In the genomic region with DNA sequence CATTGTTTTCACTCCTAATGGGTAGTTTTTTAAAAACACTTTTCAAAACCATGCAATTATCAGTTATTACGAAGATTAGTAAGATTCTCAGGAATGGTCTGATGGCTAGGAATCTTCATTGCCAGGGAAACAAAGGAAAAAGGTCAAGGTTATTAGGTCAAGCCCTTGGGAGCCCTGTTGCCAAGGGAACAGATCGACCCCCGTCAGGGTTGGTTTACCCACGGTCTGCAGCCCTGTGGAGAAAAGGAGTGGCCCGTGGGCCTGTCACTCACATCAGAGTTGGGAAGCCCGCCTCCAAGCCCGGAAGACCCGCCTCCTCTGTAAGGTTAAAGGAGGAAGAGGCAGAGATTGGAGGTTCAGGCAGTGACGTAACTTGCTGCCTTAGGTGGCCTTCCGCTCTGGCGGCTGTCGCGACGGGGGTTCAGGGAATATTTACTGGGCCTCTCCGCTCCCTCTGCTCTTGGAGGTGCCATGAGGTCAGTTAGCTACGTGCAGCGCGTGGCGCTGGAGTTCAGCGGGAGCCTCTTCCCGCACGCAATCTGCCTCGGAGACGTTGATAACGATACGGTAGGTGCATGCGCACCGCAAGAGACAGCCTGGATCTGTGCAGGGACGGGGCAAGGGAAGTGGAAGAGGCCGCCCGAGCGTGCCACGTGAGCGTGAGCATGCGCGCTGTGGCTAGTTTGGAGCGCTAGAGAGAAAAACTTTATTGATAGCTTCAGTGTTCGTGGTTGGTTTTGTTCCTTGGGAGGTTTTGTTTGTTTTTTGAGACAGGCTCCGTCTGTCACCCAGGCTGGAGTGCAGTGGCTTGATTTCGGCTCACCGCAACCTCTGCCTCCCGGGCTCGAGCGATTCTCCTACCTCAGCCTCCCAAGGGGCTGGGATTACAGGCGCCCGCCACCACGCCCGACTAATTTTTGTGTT, we compare ENCODE assay signal across 8 cellular contexts. TPM values are rescaled to one million over a fixed set of nuclear protein-coding genes. Genes with fewer than 3 reads are reported as not detected.
DNase-seq lines count a peak whose midpoint lies in the region; ATAC-seq, FAIRE-seq and TF ChIP-seq lines count a peak whose summit lies in the region.

Gene ITFG2, plus strand, starts transcription at position 379 of the 924 bp plus-strand sequence. Its CDS starts 93 bp downstream, at position 472.

- H3K4ac ChIP-seq in H1 (replicated peaks; ENCODE audit: insufficient read length, low read depth, low read length), result no peak within 1 kb of the TSS

- H4K5ac ChIP-seq in H1 (ENCODE audit: insufficient read length, low read depth, low read length), result peak within 1 kb of the TSS; percentile 91

- peak; percentile 94 for ATAC-seq in GM21381 (IDR thresholded peaks at IDR 0.05; ENCODE audit: unreplicated experiment)
- peak; percentile 96 for ATAC-seq in activated CD8-positive, alpha-beta memory T cell treated with anti-CD3 and anti-CD28 coated beads, Interleukin-2, amount 10 ng/mL, durations not matched to agents 7 days and 5 days
- ATAC-seq in memory B cell (ENCODE audit: low read depth), result peak; percentile 92

- H2BK15ac ChIP-seq in H1 (ENCODE audit: low read length), result peak within 1 kb of the TSS; percentile 34

- peak within 1 kb of the TSS; percentile 96 for H3K27ac Mint-ChIP-seq in Caco-2 (ENCODE audit: unreplicated experiment)
- H3K27ac Mint-ChIP-seq in activated CD8-positive, alpha-beta memory T cell treated with anti-CD3 and anti-CD28 coated beads, Interleukin-2, amount 10 ng/mL, durations not matched to agents 7 days and 5 days, result peak within 1 kb of the TSS; percentile 98
- H3K27ac Mint-ChIP-seq in memory B cell, result peak within 1 kb of the TSS; percentile 98

- TF ChIP-seq CTCF in Caco-2 (IDR thresholded peaks at IDR 0.05; ENCODE audit: insufficient read depth in 1 of 2, low read depth in 1 of 2, low read length in 1 of 2, severe bottlenecking in 1 of 2, unreplicated experiment in 1 of 2) (no peak), H1 (IDR thresholded peaks at IDR 0.05; ENCODE audit: control extremely low read depth in 1 of 3, insufficient read depth in 1 of 3, low read depth in 1 of 3, low read length in 3 of 3) (no peak)

- peak within 1 kb of the TSS; percentile 99 for H3K18ac ChIP-seq in H1 (ENCODE audit: extremely low read depth, low read length)

- H2BK120ac ChIP-seq in H1 (replicated peaks; ENCODE audit: low read depth, low read length), result peak within 1 kb of the TSS; percentile 18

- no peaks in the 10 kb centered on the region; the same call in 1 of the 2 replicates for H3K79me1 ChIP-seq in H1 (ENCODE audit: low read depth, low read length)

- H3K27me3 Mint-ChIP-seq in Caco-2 (ENCODE audit: insufficient read depth, unreplicated experiment), result no peaks in the 10 kb centered on the region
- H3K27me3 Mint-ChIP-seq in activated CD8-positive, alpha-beta memory T cell treated with anti-CD3 and anti-CD28 coated beads, Interleukin-2, amount 10 ng/mL, durations not matched to agents 7 days and 5 days, result no peaks in the 10 kb centered on the region
- no peaks in the 10 kb centered on the region for H3K27me3 Mint-ChIP-seq in memory B cell

- H3K4me3 Mint-ChIP-seq in Caco-2 (ENCODE audit: unreplicated experiment), result peak within 1 kb of the TSS; percentile 91
- H3K4me3 Mint-ChIP-seq in activated CD8-positive, alpha-beta memory T cell treated with anti-CD3 and anti-CD28 coated beads, Interleukin-2, amount 10 ng/mL, durations not matched to agents 7 days and 5 days, result peak within 1 kb of the TSS; percentile 99
- peak within 1 kb of the TSS; percentile 100 for H3K4me3 Mint-ChIP-seq in memory B cell

- H3K9me3 ChIP-seq in Caco-2 (no peaks in the 10 kb centered on the region), NT2/D1 (ENCODE audit: insufficient read depth, low read length) (no peaks in the 10 kb centered on the region), H1 (ENCODE audit: insufficient read depth in 2 of 2, low read depth in 1 of 2, low read length in 1 of 2) (no peaks in the 10 kb centered on the region)

- H2BK12ac ChIP-seq in H1 (ENCODE audit: low read depth, low read length), result peak within 1 kb of the TSS; percentile 76; the same call in 1 of the 2 replicates

- peak in 1 of 2 experiments; percentile 37; a peak in 1 of 3 replicates for TF ChIP-seq EP300 in H1 (IDR thresholded peaks at IDR 0.05; ENCODE audit: borderline replicate concordance in 1 of 2, low read depth in 2 of 2, low read length in 2 of 2)

- no peaks in the 10 kb centered on the region for H3K27me3 ChIP-seq in Caco-2 (replicated peaks; ENCODE audit: control insufficient read depth, insufficient read depth, low read length)
- H3K27me3 ChIP-seq in NT2/D1 (ENCODE audit: insufficient read depth, insufficient read length), result no peaks in the 10 kb centered on the region
- H3K27me3 ChIP-seq in H1 (replicated peaks in 1 of 4; ENCODE audit: control insufficient read depth in 3 of 4, extremely low read depth in 1 of 4, insufficient read depth in 3 of 4, low read length in 3 of 4), result no peaks in the 10 kb centered on the region

- peak within 1 kb of the TSS; percentile 95 for H4K91ac ChIP-seq in H1 (replicated peaks; ENCODE audit: insufficient read length, low read length)

- no peak within 1 kb of the TSS for H3K14ac ChIP-seq in H1 (ENCODE audit: insufficient read length)

- peak within 1 kb of the TSS; percentile 100 for H2BK5ac ChIP-seq in H1 (ENCODE audit: low read depth, low read length)

- peaks cover 0 to 26% of the 10 kb centered on the region in 2 experiments; a peak in 2 of 4 replicates for H3K79me2 ChIP-seq in H1 (ENCODE audit: control insufficient read depth in 1 of 2, insufficient read depth in 2 of 2, low read length in 2 of 2)

- H4K20me1 ChIP-seq in H1 (replicated peaks in 1 of 2; ENCODE audit: control insufficient read depth in 1 of 2, insufficient read depth in 2 of 2, low read length in 2 of 2), result no peaks in the 10 kb centered on the region

- TSS peak; percentile 77 for BruUV-seq in Caco-2 (replicated peaks; lab: Mats Ljungman, UMichigan)

- H3K9me3 Mint-ChIP-seq in Caco-2 (ENCODE audit: unreplicated experiment) (no peaks in the 10 kb centered on the region), memory B cell (no peaks in the 10 kb centered on the region)
- no peaks in the 10 kb centered on the region for H3K9me3 Mint-ChIP-seq in activated CD8-positive, alpha-beta memory T cell treated with anti-CD3 and anti-CD28 coated beads, Interleukin-2, amount 10 ng/mL, durations not matched to agents 7 days and 5 days (ENCODE audit: low read depth)

- no peak for TF ChIP-seq RAD21 in H1 (IDR thresholded peaks at IDR 0.05 in 1 of 2, conservative IDR thresholded peaks at IDR 0.05 in 1 of 2; ENCODE audit: low read depth in 2 of 2, low read length in 2 of 2)

- 1% methylated on average over 48 of the region's 48 CpGs; no CpG with 5 or more reads in 1 of the 2 experiments for WGBS in H1 (ENCODE audit: extremely low coverage in 1 of 2, insufficient coverage in 1 of 2, insufficient read length in 1 of 2, insufficient replicate concordance in 2 of 2, low coverage in 1 of 2, low lambda C conversion rate in 2 of 2, missing lambda C conversion rate in 1 of 2), 2 experiments

- CTCF ChIA-PET in Caco-2 (lab: Charles Lee), result interaction anchor here (0.6 to 2.0 kb wide), 8 partner anchors 16 to 132 kb away, joined by 3 to 11 read pairs (median 4); partner anchors contain the start of genes FOXM1 and RHNO1
- CTCF ChIA-PET in activated CD8-positive, alpha-beta memory T cell treated with anti-CD3 and anti-CD28 coated beads, Interleukin-2, amount 10 ng/mL, durations not matched to agents 7 days and 5 days (lab: Charles Lee), result interaction anchor here (1.0 to 3.4 kb wide), 8 partner anchors 8 to 130 kb away, joined by 3 to 10 read pairs (median 4); partner anchors contain the start of gene FKBP4
- CTCF ChIA-PET in H1 (lab: Charles Lee; ENCODE audit: partially characterized antibody), result interaction anchor here (0.6 to 3.4 kb wide), 18 partner anchors 12 to 258 kb away, joined by 3 to 19 read pairs (median 4); partner anchors contain the start of genes NRIP2 and TEX52

- H3K36me3 Mint-ChIP-seq in Caco-2 (ENCODE audit: insufficient read depth, unreplicated experiment) (peaks cover 56% of the 10 kb centered on the region), memory B cell (peaks cover 6% of the 10 kb centered on the region)
- H3K36me3 Mint-ChIP-seq in activated CD8-positive, alpha-beta memory T cell treated with anti-CD3 and anti-CD28 coated beads, Interleukin-2, amount 10 ng/mL, durations not matched to agents 7 days and 5 days, result peaks cover 3% of the 10 kb centered on the region

- TF ChIP-seq POLR2A in H1 (IDR thresholded peaks at IDR 0.05; ENCODE audit: control extremely low read depth in 1 of 2, low read depth in 2 of 2, low read length in 2 of 2), result peak; percentile 91 to 99

- peak; percentile 83 for FAIRE-seq in H1 (lab: Jason Lieb, UNC)

- H2AFZ ChIP-seq in H1 (ENCODE audit: low read length), result peak within 1 kb of the TSS; percentile 92

- no peak within 1 kb of the TSS for H2BK20ac ChIP-seq in H1 (ENCODE audit: low read length)

- peak within 1 kb of the TSS; percentile 73 for H3K56ac ChIP-seq in H1 (replicated peaks; ENCODE audit: insufficient read length, low read depth, low read length)

- no peak within 1 kb of the TSS; the same call in 1 of the 2 replicates for H2AK5ac ChIP-seq in H1 (ENCODE audit: low read depth, low read length)

- H3K23ac ChIP-seq in H1 (ENCODE audit: insufficient read length), result no peak within 1 kb of the TSS

- POLR2A ChIA-PET in Caco-2 (lab: Charles Lee), result interaction anchor here (0.6 to 1.5 kb wide), 4 partner anchors 16 to 88 kb away, joined by 3 to 10 read pairs (median 6); partner anchors contain the start of gene FKBP4
- POLR2A ChIA-PET in H1 (lab: Charles Lee; ENCODE audit: partially characterized antibody), result interaction anchor here (0.6 to 6.4 kb wide), 22 partner anchors 9 to 151 kb away, joined by 3 to 54 read pairs (median 4); partner anchors contain the start of genes FKBP4, NRIP2, TEAD4 and TEX52

- DNase-seq in Caco-2, result peak; percentile 99 to 100
- DNase-seq in HUDEP-2 (lab: John Stamatoyannopoulos, UW; ENCODE audit: unreplicated experiment in 76 of 76), result peak; percentile 25 to 99 (median 95)
- DNase-seq in NT2/D1 (ENCODE audit: low read depth, low spot score), result peak; percentile 100
- DNase-seq in activated CD8-positive, alpha-beta memory T cell treated with anti-CD3 and anti-CD28 coated beads, Interleukin-2, amount 10 ng/mL, durations not matched to agents 7 days and 5 days, result peak; percentile 99
- peak; percentile 96 for DNase-seq in H1 (ENCODE audit: low read depth in 1 of 2, low spot score in 2 of 2)
- DNase-seq in memory B cell (ENCODE audit: low spot score in 2 of 2), result peak; percentile 89 to 91
- DNase-seq in stimulated activated CD8-positive, alpha-beta memory T cell treated with anti-CD3 and anti-CD28 coated beads, Interleukin-12 subunit alpha, Interleukin-12 subunit beta, amount 100 ng/mL, for 24 hours (ENCODE audit: extremely low read depth), result peak; percentile 92

- 0 out of 2 replicates have a peak, but pooled peaks cover 3% of the 10 kb centered on the region for H3K23me2 ChIP-seq in H1 (ENCODE audit: low read depth, low read length)

- H3K36me3 ChIP-seq in Caco-2 (ENCODE audit: control insufficient read depth, insufficient read depth, low read length), result no peaks in the 10 kb centered on the region
- H3K36me3 ChIP-seq in NT2/D1 (ENCODE audit: insufficient read depth, insufficient read length, low read length), result peaks cover 34% of the 10 kb centered on the region
- H3K36me3 ChIP-seq in H1 (ENCODE audit: control insufficient read depth in 2 of 4, insufficient read depth in 4 of 4, low read length in 3 of 4), result no peaks in the 10 kb centered on the region; a peak in 2 of 8 replicates

- H3K4me3 ChIP-seq in Caco-2 (ENCODE audit: low read depth, low read length), result peak within 1 kb of the TSS; percentile 76
- peak within 1 kb of the TSS; percentile 96 for H3K4me3 ChIP-seq in NT2/D1 (ENCODE audit: insufficient read length, low read depth)
- peak within 1 kb of the TSS; percentile 52 to 94 (median 72) for H3K4me3 ChIP-seq in H1 (ENCODE audit: extremely low read depth in 1 of 4, insufficient read depth in 2 of 4, low read depth in 3 of 4, low read length in 4 of 4)

- H3K27ac ChIP-seq in H1 (ENCODE audit: low read depth, low read length), result peak within 1 kb of the TSS; percentile 97

- peak within 1 kb of the TSS; percentile 55 to 68 for H3K4me2 ChIP-seq in H1 (ENCODE audit: insufficient read depth in 1 of 2, low read depth in 2 of 2, low read length in 2 of 2)

- peak within 1 kb of the TSS; percentile 99 for H3K9ac ChIP-seq in NT2/D1 (ENCODE audit: insufficient read length, low read depth)
- H3K9ac ChIP-seq in H1 (replicated peaks in 1 of 4; ENCODE audit: extremely low read depth in 1 of 4, low read depth in 3 of 4, low read length in 3 of 4), result peak within 1 kb of the TSS; percentile 86 to 99 (median 94)

- intact Hi-C loops in Caco-2 (cut with micrococcal nuclease; ENCODE audit: unreplicated experiment), result loop anchor here (1.0 to 2.0 kb wide), 5 partner anchors 16 to 146 kb away; partner anchors contain the start of genes FOXM1, RHNO1 and TULP3

- H4K8ac ChIP-seq in H1 (ENCODE audit: extremely low read depth, insufficient read depth, low read length), result peak within 1 kb of the TSS; percentile 98; the same call in 1 of the 2 replicates

- peaks cover 6% of the 10 kb centered on the region for H3K4me1 Mint-ChIP-seq in Caco-2 (ENCODE audit: low read depth, unreplicated experiment)
- peaks cover 25% of the 10 kb centered on the region for H3K4me1 Mint-ChIP-seq in activated CD8-positive, alpha-beta memory T cell treated with anti-CD3 and anti-CD28 coated beads, Interleukin-2, amount 10 ng/mL, durations not matched to agents 7 days and 5 days
- peaks cover 11% of the 10 kb centered on the region for H3K4me1 Mint-ChIP-seq in memory B cell

- H3K4me1 ChIP-seq in Caco-2 (peaks cover 8% of the 10 kb centered on the region; the same call in 1 of the 2 replicates), NT2/D1 (ENCODE audit: insufficient read depth, insufficient read length) (no peaks in the 10 kb centered on the region), H1 (replicated peaks in 1 of 4; ENCODE audit: control insufficient read depth in 3 of 4, insufficient read depth in 4 of 4, low read length in 3 of 4) (peaks cover 0 to 3% (median 0%) of the 10 kb centered on the region in 4 experiments; a peak in 3 of 7 replicates)

RNA-seq across cellular contexts. Expression of gene ITFG2, which starts in this region (rescaled TPM):
- 52.6 and 58.5 TPM in 2 replicates for total RNA-seq in Caco-2 (2022)
- total RNA-seq in activated CD8-positive, alpha-beta memory T cell treated with anti-CD3 and anti-CD28 coated beads, Interleukin-2, amount 10 ng/mL, durations not matched to agents 7 days and 5 days, result 10 to 100 TPM; 28.8 to 34.9 TPM
- 22.9 and 23.0 TPM in 2 replicates for total RNA-seq in H1 (2021; fragmentation: NEBNext Ultra II Directional; extraction: Animal tissue kit (Norgen Biotek cat#: 25700))
- 15.0 and 20.8 TPM in 2 replicates for polyA plus RNA-seq in H1 (2011; rRNA removed)
- 21.5 TPM for polyA plus RNA-seq in H1 (2011; cell fraction: cytosol; rRNA removed)
- polyA plus RNA-seq in H1 (2011; cell fraction: nucleus; rRNA removed), result 47.7 TPM
- polyA plus RNA-seq in H1 (2012, experiment 1 of 2), result 39.0 to 45.0 TPM (median 40.5 TPM) in 4 replicates
- polyA plus RNA-seq in H1 (2012, experiment 2 of 2), result 16.1 TPM
- 12.1 TPM for polyA plus RNA-seq in H1 (2013, experiment 1 of 2)
- 10.8 TPM for polyA plus RNA-seq in H1 (2013, experiment 2 of 2)
- polyA minus RNA-seq in H1 (2011; rRNA and poly(A)+ RNA removed), result 35.9 and 37.4 TPM in 2 replicates
- polyA minus RNA-seq in H1 (2011; cell fraction: cytosol; rRNA and poly(A)+ RNA removed), result 17.5 TPM
- 38.8 TPM for polyA minus RNA-seq in H1 (2011; cell fraction: nucleus; rRNA and poly(A)+ RNA removed)

Comparison
In these comparisons a context has a peak if more than half of its experiments do, and no peak if none do; other contexts are left out.
1. Peak in every context shown above with its lines: DNase-seq, ATAC-seq, H3K4me3 ChIP-seq and H3K27ac ChIP-seq.